In genomic region chr18:12452801-12453200, GRCh38 we compare ENCODE assay signal across 18 cellular contexts. TPM values are rescaled to one million over a fixed set of nuclear protein-coding genes. Genes with fewer than 3 reads are reported as not detected.
DNase-seq lines count a peak whose midpoint lies in the region; ATAC-seq, FAIRE-seq and TF ChIP-seq lines count a peak whose summit lies in the region.
"Had no signal": no experiment of that assay in that cellular context is flagged by ENCODE, and none has a peak within 500 bp of the region (broad histone marks: within the 10 kb centered on the region; RNA-seq: fewer than 3 reads in every experiment).

No MANE protein-coding gene starts in this region.

- H3K9me3 ChIP-seq in PC-9 (ENCODE audit: insufficient read depth, low read depth) (no peaks in the 10 kb centered on the region), tibial nerve (no peaks in the 10 kb centered on the region)
- H3K9me3 ChIP-seq: BLaER1 had no signal

- in situ Hi-C loops in G401 (cut with HindIII; ENCODE audit: low sequenced_read_pairs), result no loop called here

- no peaks in the 10 kb centered on the region for H4K20me1 ChIP-seq in PC-9 (ENCODE audit: insufficient read depth)
- H4K20me1 ChIP-seq: BLaER1 had no signal

- peaks cover 3% of the 10 kb centered on the region; the same call in 1 of the 2 replicates for H3F3A ChIP-seq in PC-9 (ENCODE audit: insufficient read depth, low read depth)

- ATAC-seq in GM21529 (IDR thresholded peaks at IDR 0.05; ENCODE audit: unreplicated experiment), result no peak

- no peak overlapping the region for H2AFZ ChIP-seq in PC-9
- H2AFZ ChIP-seq: GM23248 had no signal

- intact Hi-C loops in PC-9 (cut with micrococcal nuclease; ENCODE audit: unreplicated experiment), result no loop called here

- CTCF ChIA-PET in PC-9 (lab: Charles Lee), result interaction anchor here (0.7 kb wide), 1 partner anchor 51 kb away, joined by 9 read pairs; no protein-coding TSS in a partner anchor

- H3K4me1 ChIP-seq in PC-9 (replicated peaks; ENCODE audit: insufficient read depth) (peaks cover 15% of the 10 kb centered on the region), tibial nerve (peaks cover 0 to 19% (median 9%) of the 10 kb centered on the region in 4 donors)
- H3K4me1 ChIP-seq: BLaER1 had no signal

- TF ChIP-seq POLR2A in tibial nerve (IDR thresholded peaks at IDR 0.05), result no peak

- H3K27ac ChIP-seq in PC-9 (no peak overlapping the region), tibial nerve (peak overlapping the region in 3 of 4 donors; percentile 34 to 90 (median 60))
- H3K27ac ChIP-seq: BLaER1, C4-2B, GM23248 had no signal

- BruUV-seq in PC-9 (replicated peaks; lab: Mats Ljungman, UMichigan), result no TSS peak

- peak overlapping the region; percentile 22 for H3K4me2 ChIP-seq in PC-9
- H3K4me2 ChIP-seq: BLaER1 had no signal

- no peak overlapping the region for H3K4me3 ChIP-seq in PC-9
- no peak overlapping the region for H3K4me3 ChIP-seq in tibial nerve
- H3K4me3 ChIP-seq: BLaER1, GM23248 had no signal

- H3K36me3 ChIP-seq in PC-9 (ENCODE audit: low read depth), result no peaks in the 10 kb centered on the region
- H3K36me3 ChIP-seq in tibial nerve, result peaks cover 0 to 63% (median 0%) of the 10 kb centered on the region in 3 donors
- H3K36me3 ChIP-seq: BLaER1 had no signal

- 95% methylated on average over 3 of the region's 3 CpGs for WGBS in tibial nerve, 2 donors

- POLR2A ChIA-PET in PC-9 (lab: Charles Lee; ENCODE audit: unreplicated experiment), result interaction anchor here (0.6 to 0.7 kb wide), 2 partner anchors 64 to 248 kb away, joined by 10 to 14 read pairs; no protein-coding TSS in a partner anchor

- DNase-seq in PC-9 (peak in 1 of 2 experiments; percentile 82), tibial nerve (ENCODE audit: low spot score in 2 of 2) (no peak), NCI-H1417 treated with DMSO at 0.1 percent for 48 hours (lab: John Stamatoyannopoulos, UW) (no peak), G401 (ENCODE audit: low spot score) (no peak)
- DNase-seq: CD4-positive, CD25-positive, alpha-beta regulatory T cell; CD8-positive, alpha-beta memory T cell; DMS53; DMS79 treated with DMSO at 0.1 percent for 48 hours; GM23248; H7; HCEC 1CT had no signal

- FAIRE-seq in islet of Langerhans (lab: Jason Lieb, UNC), result peak; percentile 9
- FAIRE-seq: G401.6, GM12892, H1 had no signal

- TF ChIP-seq CTCF in PC-9 (conservative IDR thresholded peaks at IDR 0.05) (no peak), tibial nerve (IDR thresholded peaks at IDR 0.05) (no peak)

- no peaks in the 10 kb centered on the region for H3K79me2 ChIP-seq in PC-9 (ENCODE audit: low read depth)

- H3K27me3 ChIP-seq in PC-9 (ENCODE audit: insufficient read depth, low read depth) (no peaks in the 10 kb centered on the region), tibial nerve (no peaks in the 10 kb centered on the region)
- H3K27me3 ChIP-seq: BLaER1 had no signal

- H3K9me2 ChIP-seq in PC-9 (ENCODE audit: insufficient read depth), result no peaks in the 10 kb centered on the region

- no peak for TF ChIP-seq EP300 in tibial nerve (IDR thresholded peaks at IDR 0.05)

RNA-seq across cellular contexts. Expression of gene PRELID3A, which starts 45.1 kb away (rescaled TPM):
- 12.5 and 13.3 TPM in 2 replicates for total RNA-seq in PC-9 (2021)
- 10 to 100 TPM; 11.3 to 19.9 (median 12.3) TPM for total RNA-seq in tibial nerve
- 11.7 and 15.6 TPM in 2 replicates for total RNA-seq in G401 (2014; rRNA removed; shearing (Covaris generic))
- total RNA-seq: CD4-positive, CD25-positive, alpha-beta regulatory T cell had no signal
